ENCODE assay signal across 1 cellular context in genomic region chr10:63197304-63198092, GRCh38.
TF ChIP-seq lines count a peak whose summit lies in the region.

No MANE protein-coding gene starts in this region.

TF ChIP-seq in GM23338, 12 proteins besides CTCF, POLR2A, EP300 and RAD21 (continued from another document):
- TF ChIP-seq REST (IDR thresholded peaks at IDR 0.05; ENCODE audit: unreplicated experiment) (no peak), EZH2phosphoT487 (IDR thresholded peaks at IDR 0.05; ENCODE audit: unreplicated experiment) (no peak), ZNF331 (CRISPR knock-in tag; IDR thresholded peaks at IDR 0.05; ENCODE audit: low read depth) (no peak)
TF ChIP-seq in GM23338: peak in this region for 0.
